Comparison of ENCODE assay signal across 2 cellular contexts in the genomic region with DNA sequence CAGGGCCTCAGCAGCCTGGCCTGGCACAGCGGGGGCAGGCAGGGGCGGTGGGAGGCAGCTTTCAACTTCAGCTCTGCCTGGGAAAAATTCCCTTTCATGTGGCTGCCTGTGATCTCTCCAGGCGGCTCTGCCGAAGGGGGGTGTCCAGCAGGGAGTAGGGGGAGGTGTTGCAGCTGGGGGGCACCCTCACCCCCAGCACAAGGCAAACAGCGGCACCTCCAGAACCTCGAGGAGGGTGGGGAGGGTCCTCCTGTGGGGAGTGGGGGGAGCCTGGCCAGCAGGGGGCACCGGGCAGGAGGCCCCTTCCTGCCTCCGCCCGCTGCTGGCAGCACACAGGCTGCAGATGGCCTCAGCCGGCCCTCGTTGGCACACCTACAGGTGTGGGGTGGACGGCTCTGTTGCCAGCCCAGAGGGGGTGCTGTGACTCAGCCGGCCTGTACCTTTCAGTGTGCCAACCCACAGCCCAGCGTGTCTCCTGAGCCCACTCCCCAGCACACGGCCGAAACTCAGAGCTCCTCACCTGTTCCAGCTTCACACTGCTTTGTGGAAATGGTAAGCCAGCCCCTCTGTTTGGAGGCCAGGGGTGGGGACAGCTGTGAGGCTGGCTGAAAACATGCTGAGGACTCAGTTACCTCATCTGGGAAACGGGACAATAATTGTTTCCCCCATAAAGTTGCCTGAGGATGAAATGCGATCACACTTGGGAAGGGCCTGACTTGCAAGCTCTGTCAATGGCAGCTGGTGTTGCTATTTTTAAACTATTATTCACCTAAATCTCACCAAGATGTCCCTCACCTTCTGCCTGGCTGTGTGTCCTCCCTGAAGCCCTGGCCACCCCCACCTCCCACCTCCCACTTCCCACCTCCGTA.
A peak's percentile ranks its signal among the peaks of the same experiment; 100 is the strongest.
TF ChIP-seq lines count a peak whose summit lies in the region.

No MANE protein-coding gene starts in this region.

TF ChIP-seq in K562, 482 proteins besides CTCF, POLR2A, EP300 and RAD21 (continued from another document and continues in another):
- TF ChIP-seq, protein P1, sequence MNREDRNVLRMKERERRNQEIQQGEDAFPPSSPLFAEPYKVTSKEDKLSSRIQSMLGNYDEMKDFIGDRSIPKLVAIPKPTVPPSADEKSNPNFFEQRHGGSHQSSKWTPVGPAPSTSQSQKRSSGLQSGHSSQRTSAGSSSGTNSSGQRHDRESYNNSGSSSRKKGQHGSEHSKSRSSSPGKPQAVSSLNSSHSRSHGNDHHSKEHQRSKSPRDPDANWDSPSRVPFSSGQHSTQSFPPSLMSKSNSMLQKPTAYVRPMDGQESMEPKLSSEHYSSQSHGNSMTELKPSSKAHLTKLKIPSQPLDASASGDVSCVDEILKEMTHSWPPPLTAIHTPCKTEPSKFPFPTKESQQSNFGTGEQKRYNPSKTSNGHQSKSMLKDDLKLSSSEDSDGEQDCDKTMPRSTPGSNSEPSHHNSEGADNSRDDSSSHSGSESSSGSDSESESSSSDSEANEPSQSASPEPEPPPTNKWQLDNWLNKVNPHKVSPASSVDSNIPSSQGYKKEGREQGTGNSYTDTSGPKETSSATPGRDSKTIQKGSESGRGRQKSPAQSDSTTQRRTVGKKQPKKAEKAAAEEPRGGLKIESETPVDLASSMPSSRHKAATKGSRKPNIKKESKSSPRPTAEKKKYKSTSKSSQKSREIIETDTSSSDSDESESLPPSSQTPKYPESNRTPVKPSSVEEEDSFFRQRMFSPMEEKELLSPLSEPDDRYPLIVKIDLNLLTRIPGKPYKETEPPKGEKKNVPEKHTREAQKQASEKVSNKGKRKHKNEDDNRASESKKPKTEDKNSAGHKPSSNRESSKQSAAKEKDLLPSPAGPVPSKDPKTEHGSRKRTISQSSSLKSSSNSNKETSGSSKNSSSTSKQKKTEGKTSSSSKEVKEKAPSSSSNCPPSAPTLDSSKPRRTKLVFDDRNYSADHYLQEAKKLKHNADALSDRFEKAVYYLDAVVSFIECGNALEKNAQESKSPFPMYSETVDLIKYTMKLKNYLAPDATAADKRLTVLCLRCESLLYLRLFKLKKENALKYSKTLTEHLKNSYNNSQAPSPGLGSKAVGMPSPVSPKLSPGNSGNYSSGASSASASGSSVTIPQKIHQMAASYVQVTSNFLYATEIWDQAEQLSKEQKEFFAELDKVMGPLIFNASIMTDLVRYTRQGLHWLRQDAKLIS (CRISPR knock-in tag; IDR thresholded peaks at IDR 0.05): no peak
- TF ChIP-seq, protein P2, sequence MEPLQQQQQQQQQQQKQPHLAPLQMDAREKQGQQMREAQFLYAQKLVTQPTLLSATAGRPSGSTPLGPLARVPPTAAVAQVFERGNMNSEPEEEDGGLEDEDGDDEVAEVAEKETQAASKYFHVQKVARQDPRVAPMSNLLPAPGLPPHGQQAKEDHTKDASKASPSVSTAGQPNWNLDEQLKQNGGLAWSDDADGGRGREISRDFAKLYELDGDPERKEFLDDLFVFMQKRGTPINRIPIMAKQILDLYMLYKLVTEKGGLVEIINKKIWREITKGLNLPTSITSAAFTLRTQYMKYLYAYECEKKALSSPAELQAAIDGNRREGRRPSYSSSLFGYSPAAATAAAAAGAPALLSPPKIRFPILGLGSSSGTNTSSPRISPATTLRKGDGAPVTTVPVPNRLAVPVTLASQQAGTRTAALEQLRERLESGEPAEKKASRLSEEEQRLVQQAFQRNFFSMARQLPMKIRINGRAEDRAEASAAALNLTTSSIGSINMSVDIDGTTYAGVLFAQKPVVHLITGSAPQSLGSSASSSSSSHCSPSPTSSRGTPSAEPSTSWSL (CRISPR knock-in tag; IDR thresholded peaks at IDR 0.05; ENCODE audit: borderline replicate concordance): no peak
- TF ChIP-seq MYNN (IDR thresholded peaks at IDR 0.05): no peak; the same call in 1 of the 2 replicates
- TF ChIP-seq MYNN (CRISPR knock-in tag; IDR thresholded peaks at IDR 0.05): no peak
- no peak for TF ChIP-seq ZNF695 (CRISPR knock-in tag; IDR thresholded peaks at IDR 0.05)
- TF ChIP-seq EHMT2 (IDR thresholded peaks at IDR 0.05): no peak
- no peak for TF ChIP-seq ZNF431 (CRISPR knock-in tag; IDR thresholded peaks at IDR 0.05)
- TF ChIP-seq ZC3H4 (CRISPR knock-in tag; IDR thresholded peaks at IDR 0.05; ENCODE audit: borderline replicate concordance): no peak
- TF ChIP-seq, protein P3, sequence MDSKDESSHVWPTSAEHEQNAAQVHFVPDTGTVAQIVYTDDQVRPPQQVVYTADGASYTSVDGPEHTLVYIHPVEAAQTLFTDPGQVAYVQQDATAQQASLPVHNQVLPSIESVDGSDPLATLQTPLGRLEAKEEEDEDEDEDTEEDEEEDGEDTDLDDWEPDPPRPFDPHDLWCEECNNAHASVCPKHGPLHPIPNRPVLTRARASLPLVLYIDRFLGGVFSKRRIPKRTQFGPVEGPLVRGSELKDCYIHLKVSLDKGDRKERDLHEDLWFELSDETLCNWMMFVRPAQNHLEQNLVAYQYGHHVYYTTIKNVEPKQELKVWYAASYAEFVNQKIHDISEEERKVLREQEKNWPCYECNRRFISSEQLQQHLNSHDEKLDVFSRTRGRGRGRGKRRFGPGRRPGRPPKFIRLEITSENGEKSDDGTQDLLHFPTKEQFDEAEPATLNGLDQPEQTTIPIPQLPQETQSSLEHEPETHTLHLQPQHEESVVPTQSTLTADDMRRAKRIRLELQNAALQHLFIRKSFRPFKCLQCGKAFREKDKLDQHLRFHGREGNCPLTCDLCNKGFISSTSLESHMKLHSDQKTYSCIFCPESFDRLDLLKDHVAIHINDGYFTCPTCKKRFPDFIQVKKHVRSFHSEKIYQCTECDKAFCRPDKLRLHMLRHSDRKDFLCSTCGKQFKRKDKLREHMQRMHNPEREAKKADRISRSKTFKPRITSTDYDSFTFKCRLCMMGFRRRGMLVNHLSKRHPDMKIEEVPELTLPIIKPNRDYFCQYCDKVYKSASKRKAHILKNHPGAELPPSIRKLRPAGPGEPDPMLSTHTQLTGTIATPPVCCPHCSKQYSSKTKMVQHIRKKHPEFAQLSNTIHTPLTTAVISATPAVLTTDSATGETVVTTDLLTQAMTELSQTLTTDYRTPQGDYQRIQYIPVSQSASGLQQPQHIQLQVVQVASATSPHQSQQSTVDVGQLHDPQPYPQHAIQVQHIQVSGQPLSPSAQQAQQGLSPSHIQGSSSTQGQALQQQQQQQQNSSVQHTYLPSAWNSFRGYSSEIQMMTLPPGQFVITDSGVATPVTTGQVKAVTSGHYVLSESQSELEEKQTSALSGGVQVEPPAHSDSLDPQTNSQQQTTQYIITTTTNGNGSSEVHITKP (IDR thresholded peaks at IDR 0.05; ENCODE audit: partially characterized antibody): no peak
- no peak for TF ChIP-seq TBL1XR1 (IDR thresholded peaks at IDR 0.05; ENCODE audit: low read length in 2 of 2)
- no peak for TF ChIP-seq RUNX1 (IDR thresholded peaks at IDR 0.05; ENCODE audit: low read depth)
- TF ChIP-seq, protein P4, sequence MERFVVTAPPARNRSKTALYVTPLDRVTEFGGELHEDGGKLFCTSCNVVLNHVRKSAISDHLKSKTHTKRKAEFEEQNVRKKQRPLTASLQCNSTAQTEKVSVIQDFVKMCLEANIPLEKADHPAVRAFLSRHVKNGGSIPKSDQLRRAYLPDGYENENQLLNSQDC (CRISPR knock-in tag; IDR thresholded peaks at IDR 0.05): no peak
- no peak for TF ChIP-seq ZNF143 (CRISPR knock-in tag; IDR thresholded peaks at IDR 0.05)
- no peak for TF ChIP-seq IRF2 (CRISPR knock-in tag; IDR thresholded peaks at IDR 0.05)
- no peak for TF ChIP-seq TOE1 (IDR thresholded peaks at IDR 0.05; ENCODE audit: borderline replicate concordance)
- TF ChIP-seq TOE1 (CRISPR knock-in tag; IDR thresholded peaks at IDR 0.05; ENCODE audit: borderline replicate concordance, low read depth): no peak
- TF ChIP-seq CEBPG (CRISPR knock-in tag; IDR thresholded peaks at IDR 0.05): no peak
- no peak for TF ChIP-seq CEBPG (tag; conservative IDR thresholded peaks at IDR 0.05 in 1 of 2, IDR thresholded peaks at IDR 0.05 in 1 of 2)

TF ChIP-seq in HepG2, 621 proteins besides CTCF, POLR2A, EP300 and RAD21 (continued from another document):
- TF ChIP-seq AKAP8 (CRISPR knock-in tag; IDR thresholded peaks at IDR 0.05) (0 out of 2 replicates have a peak, but pooled peaks have one; percentile 27), ZNF451 (CRISPR knock-in tag; IDR thresholded peaks at IDR 0.05) (no peak), ELF4 (CRISPR knock-in tag; IDR thresholded peaks at IDR 0.05; ENCODE audit: borderline replicate concordance) (no peak), HMGA1 (CRISPR knock-in tag; conservative IDR thresholded peaks at IDR 0.05) (no peak), STAG1 (CRISPR knock-in tag; IDR thresholded peaks at IDR 0.05) (peak; percentile 34; the same call in 1 of the 2 replicates), KLF15 (CRISPR knock-in tag; IDR thresholded peaks at IDR 0.05; ENCODE audit: borderline replicate concordance) (no peak), ZNF207 (IDR thresholded peaks at IDR 0.05; ENCODE audit: borderline replicate concordance) (no peak), GABPB1 (CRISPR knock-in tag; IDR thresholded peaks at IDR 0.05) (peak; percentile 13; the same call in 1 of the 2 replicates), TEAD2 (CRISPR knock-in tag; IDR thresholded peaks at IDR 0.05) (no peak), ZSCAN12 (CRISPR knock-in tag; IDR thresholded peaks at IDR 0.05) (no peak), ESRRA (CRISPR knock-in tag; IDR thresholded peaks at IDR 0.05; ENCODE audit: low read depth) (no peak)
- TF ChIP-seq, protein P5, sequence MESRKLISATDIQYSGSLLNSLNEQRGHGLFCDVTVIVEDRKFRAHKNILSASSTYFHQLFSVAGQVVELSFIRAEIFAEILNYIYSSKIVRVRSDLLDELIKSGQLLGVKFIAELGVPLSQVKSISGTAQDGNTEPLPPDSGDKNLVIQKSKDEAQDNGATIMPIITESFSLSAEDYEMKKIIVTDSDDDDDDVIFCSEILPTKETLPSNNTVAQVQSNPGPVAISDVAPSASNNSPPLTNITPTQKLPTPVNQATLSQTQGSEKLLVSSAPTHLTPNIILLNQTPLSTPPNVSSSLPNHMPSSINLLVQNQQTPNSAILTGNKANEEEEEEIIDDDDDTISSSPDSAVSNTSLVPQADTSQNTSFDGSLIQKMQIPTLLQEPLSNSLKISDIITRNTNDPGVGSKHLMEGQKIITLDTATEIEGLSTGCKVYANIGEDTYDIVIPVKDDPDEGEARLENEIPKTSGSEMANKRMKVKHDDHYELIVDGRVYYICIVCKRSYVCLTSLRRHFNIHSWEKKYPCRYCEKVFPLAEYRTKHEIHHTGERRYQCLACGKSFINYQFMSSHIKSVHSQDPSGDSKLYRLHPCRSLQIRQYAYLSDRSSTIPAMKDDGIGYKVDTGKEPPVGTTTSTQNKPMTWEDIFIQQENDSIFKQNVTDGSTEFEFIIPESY (CRISPR knock-in tag; IDR thresholded peaks at IDR 0.05): peak; percentile 28; the same call in 1 of the 2 replicates
- TF ChIP-seq, protein P6, sequence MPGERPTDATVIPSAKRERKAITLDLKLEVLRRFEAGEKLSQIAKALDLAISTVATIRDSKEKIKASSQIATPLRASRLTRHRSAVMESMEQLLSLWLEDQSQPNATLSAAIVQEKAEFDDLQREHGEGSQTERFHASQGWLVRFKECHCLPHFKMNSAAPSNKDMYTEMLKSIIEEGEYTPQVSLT (CRISPR knock-in tag; IDR thresholded peaks at IDR 0.05; ENCODE audit: borderline replicate concordance, low read depth): no peak
- TF ChIP-seq, protein P7, sequence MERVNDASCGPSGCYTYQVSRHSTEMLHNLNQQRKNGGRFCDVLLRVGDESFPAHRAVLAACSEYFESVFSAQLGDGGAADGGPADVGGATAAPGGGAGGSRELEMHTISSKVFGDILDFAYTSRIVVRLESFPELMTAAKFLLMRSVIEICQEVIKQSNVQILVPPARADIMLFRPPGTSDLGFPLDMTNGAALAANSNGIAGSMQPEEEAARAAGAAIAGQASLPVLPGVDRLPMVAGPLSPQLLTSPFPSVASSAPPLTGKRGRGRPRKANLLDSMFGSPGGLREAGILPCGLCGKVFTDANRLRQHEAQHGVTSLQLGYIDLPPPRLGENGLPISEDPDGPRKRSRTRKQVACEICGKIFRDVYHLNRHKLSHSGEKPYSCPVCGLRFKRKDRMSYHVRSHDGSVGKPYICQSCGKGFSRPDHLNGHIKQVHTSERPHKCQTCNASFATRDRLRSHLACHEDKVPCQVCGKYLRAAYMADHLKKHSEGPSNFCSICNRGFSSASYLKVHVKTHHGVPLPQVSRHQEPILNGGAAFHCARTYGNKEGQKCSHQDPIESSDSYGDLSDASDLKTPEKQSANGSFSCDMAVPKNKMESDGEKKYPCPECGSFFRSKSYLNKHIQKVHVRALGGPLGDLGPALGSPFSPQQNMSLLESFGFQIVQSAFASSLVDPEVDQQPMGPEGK (CRISPR knock-in tag; IDR thresholded peaks at IDR 0.05): peak; percentile 54
- TF ChIP-seq, protein P8, sequence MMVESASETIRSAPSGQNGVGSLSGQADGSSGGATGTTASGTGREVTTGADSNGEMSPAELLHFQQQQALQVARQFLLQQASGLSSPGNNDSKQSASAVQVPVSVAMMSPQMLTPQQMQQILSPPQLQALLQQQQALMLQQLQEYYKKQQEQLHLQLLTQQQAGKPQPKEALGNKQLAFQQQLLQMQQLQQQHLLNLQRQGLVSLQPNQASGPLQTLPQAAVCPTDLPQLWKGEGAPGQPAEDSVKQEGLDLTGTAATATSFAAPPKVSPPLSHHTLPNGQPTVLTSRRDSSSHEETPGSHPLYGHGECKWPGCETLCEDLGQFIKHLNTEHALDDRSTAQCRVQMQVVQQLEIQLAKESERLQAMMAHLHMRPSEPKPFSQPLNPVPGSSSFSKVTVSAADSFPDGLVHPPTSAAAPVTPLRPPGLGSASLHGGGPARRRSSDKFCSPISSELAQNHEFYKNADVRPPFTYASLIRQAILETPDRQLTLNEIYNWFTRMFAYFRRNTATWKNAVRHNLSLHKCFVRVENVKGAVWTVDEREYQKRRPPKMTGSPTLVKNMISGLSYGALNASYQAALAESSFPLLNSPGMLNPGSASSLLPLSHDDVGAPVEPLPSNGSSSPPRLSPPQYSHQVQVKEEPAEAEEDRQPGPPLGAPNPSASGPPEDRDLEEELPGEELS (CRISPR knock-in tag; IDR thresholded peaks at IDR 0.05): no peak
- TF ChIP-seq, protein P9, sequence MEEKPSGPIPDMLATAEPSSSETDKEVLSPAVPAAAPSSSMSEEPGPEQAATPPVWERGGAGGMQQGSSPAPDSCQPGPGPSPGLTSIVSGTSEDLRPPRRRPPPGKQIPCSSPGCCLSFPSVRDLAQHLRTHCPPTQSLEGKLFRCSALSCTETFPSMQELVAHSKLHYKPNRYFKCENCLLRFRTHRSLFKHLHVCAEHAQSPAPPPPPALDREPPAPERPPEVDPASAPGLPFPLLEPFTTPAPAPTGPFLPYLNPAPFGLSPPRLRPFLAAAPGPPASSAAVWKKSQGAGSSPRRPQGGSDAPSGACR (CRISPR knock-in tag; IDR thresholded peaks at IDR 0.05): no peak
